In the genomic region with DNA sequence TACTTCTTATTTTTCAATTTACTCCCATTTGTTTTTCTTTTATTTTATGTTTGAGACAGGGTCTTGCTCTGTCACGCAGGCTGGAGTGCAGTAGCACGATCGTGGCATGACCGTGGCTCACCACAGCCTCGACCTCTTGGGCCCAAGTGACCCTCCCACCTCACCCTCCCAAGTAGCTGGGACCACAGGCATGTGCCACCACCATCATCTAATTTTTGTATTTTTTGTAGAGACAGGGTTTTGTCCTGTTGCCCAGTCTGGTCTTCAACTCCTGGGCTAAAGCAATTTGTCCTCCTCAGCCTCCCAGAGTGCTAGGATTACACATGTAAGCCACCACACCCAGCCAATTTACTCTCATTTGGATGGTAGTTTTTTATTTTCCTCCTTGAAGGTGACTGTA, we compare ENCODE assay signal across 16 cellular contexts.
DNase-seq lines count a peak whose midpoint lies in the region; ATAC-seq and TF ChIP-seq lines count a peak whose summit lies in the region.
"Had no signal": no experiment of that assay in that cellular context is flagged by ENCODE, and none has a peak within 500 bp of the region (broad histone marks: within the 10 kb centered on the region; RNA-seq: fewer than 3 reads in every experiment).

No MANE protein-coding gene starts in this region.

- H3K9ac ChIP-seq in Karpas-422 (ENCODE audit: low read length) = no peak overlapping the region
- H3K9ac ChIP-seq in neural progenitor cell = no peak overlapping the region

- H3K27me3 Mint-ChIP-seq in neural progenitor cell (ENCODE audit: insufficient read depth, low read depth) = no peaks in the 10 kb centered on the region
- H3K27me3 Mint-ChIP-seq in activated naive CD4-positive, alpha-beta T cell treated with anti-CD3 and anti-CD28 coated beads for 36 hours (ENCODE audit: low read depth) = no peaks in the 10 kb centered on the region
- H3K27me3 Mint-ChIP-seq: activated naive CD4-positive, alpha-beta T cell treated with anti-CD3 and anti-CD28 coated beads, Interleukin-2, amount 10 ng/mL, durations not matched to agents 7 days and 5 days; CD4-positive, alpha-beta memory T cell; dendritic cell treated with granulocyte-macrophage colony-stimulating factor and Interleukin-4, amounts not matched to agents 40 ng/mL and 50 ng/mL, for 4 days had no signal

- TF ChIP-seq CTCF in DOHH2 (IDR thresholded peaks at IDR 0.05; ENCODE audit: low read depth, low read length, poor library complexity, severe bottlenecking) (no peak), brain microvascular endothelial cell (IDR thresholded peaks at IDR 0.05; ENCODE audit: low read depth, low read length, missing control alignments) (no peak), neural progenitor cell (IDR thresholded peaks at IDR 0.05) (no peak)

- no peaks in the 10 kb centered on the region for H3K27me3 ChIP-seq in DOHH2 (ENCODE audit: control insufficient read depth, low read length)
- no peaks in the 10 kb centered on the region for H3K27me3 ChIP-seq in Karpas-422 (ENCODE audit: low read length)
- no peaks in the 10 kb centered on the region for H3K27me3 ChIP-seq in brain microvascular endothelial cell (replicated peaks)
- no peaks in the 10 kb centered on the region for H3K27me3 ChIP-seq in neural progenitor cell
- H3K27me3 ChIP-seq: left lung, transverse colon had no signal

- peaks cover 48% of the 10 kb centered on the region for H3K4me1 ChIP-seq in DOHH2 (ENCODE audit: control insufficient read depth, low read length)
- H3K4me1 ChIP-seq in Karpas-422 (ENCODE audit: low read length) = no peaks in the 10 kb centered on the region
- H3K4me1 ChIP-seq in neural progenitor cell = no peaks in the 10 kb centered on the region
- H3K4me1 ChIP-seq: left lung had no signal

- no peak for ATAC-seq in HG02678 (IDR thresholded peaks at IDR 0.05; ENCODE audit: unreplicated experiment)
- no peak for ATAC-seq in activated CD4-positive, CD25-positive, alpha-beta regulatory T cell treated with anti-CD3 and anti-CD28 coated beads, Interleukin-2, amount 50 U/mL, for 24 hours
- ATAC-seq in HG02884 (IDR thresholded peaks at IDR 0.05; ENCODE audit: unreplicated experiment) = no peak

- H3K9me3 ChIP-seq in DOHH2 (ENCODE audit: control insufficient read depth, insufficient read depth, low read length) = no peaks in the 10 kb centered on the region
- no peaks in the 10 kb centered on the region for H3K9me3 ChIP-seq in Karpas-422 (ENCODE audit: low read length)
- no peaks in the 10 kb centered on the region for H3K9me3 ChIP-seq in neural progenitor cell (ENCODE audit: low read depth)
- H3K9me3 ChIP-seq: transverse colon had no signal

- H4K20me1 ChIP-seq in DOHH2 (ENCODE audit: control insufficient read depth, insufficient read depth, low read depth, low read length) (no peaks in the 10 kb centered on the region), Karpas-422 (ENCODE audit: insufficient read depth, low read depth, low read length) (no peaks in the 10 kb centered on the region), neural progenitor cell (ENCODE audit: low read depth) (no peaks in the 10 kb centered on the region)

- H3K9me2 ChIP-seq in DOHH2 (replicated peaks; ENCODE audit: control insufficient read depth, low read length) = no peaks in the 10 kb centered on the region
- no peaks in the 10 kb centered on the region for H3K9me2 ChIP-seq in Karpas-422 (replicated peaks; ENCODE audit: insufficient read depth, low read length)

- in situ Hi-C loops in brain microvascular endothelial cell (cut with HindIII; ENCODE audit: low pct_ligation_motif_present, low sequenced_read_pairs) = no loop called here

- H3K4me2 ChIP-seq in DOHH2 (ENCODE audit: low read length) (peak overlapping the region; percentile 64), Karpas-422 (ENCODE audit: low read depth, low read length, poor library complexity, severe bottlenecking) (no peak overlapping the region), neural progenitor cell (no peak overlapping the region)

- H3K4me3 Mint-ChIP-seq in neural progenitor cell = no peak overlapping the region
- H3K4me3 Mint-ChIP-seq in activated naive CD4-positive, alpha-beta T cell treated with anti-CD3 and anti-CD28 coated beads for 36 hours = no peak overlapping the region
- H3K4me3 Mint-ChIP-seq: activated naive CD4-positive, alpha-beta T cell treated with anti-CD3 and anti-CD28 coated beads, Interleukin-2, amount 10 ng/mL, durations not matched to agents 7 days and 5 days; CD4-positive, alpha-beta memory T cell; dendritic cell treated with granulocyte-macrophage colony-stimulating factor and Interleukin-4, amounts not matched to agents 40 ng/mL and 50 ng/mL, for 4 days had no signal

- CTCF ChIA-PET in activated naive CD4-positive, alpha-beta T cell treated with anti-CD3 and anti-CD28 coated beads for 36 hours (lab: Charles Lee) = interaction anchor here (1.1 kb wide), 1 partner anchor 14 kb away, joined by 4 read pairs; no protein-coding TSS in a partner anchor

- no peak overlapping the region for H3K27ac Mint-ChIP-seq in neural progenitor cell
- no peak overlapping the region for H3K27ac Mint-ChIP-seq in activated naive CD4-positive, alpha-beta T cell treated with anti-CD3 and anti-CD28 coated beads for 36 hours
- H3K27ac Mint-ChIP-seq: activated naive CD4-positive, alpha-beta T cell treated with anti-CD3 and anti-CD28 coated beads, Interleukin-2, amount 10 ng/mL, durations not matched to agents 7 days and 5 days; CD4-positive, alpha-beta memory T cell; dendritic cell treated with granulocyte-macrophage colony-stimulating factor and Interleukin-4, amounts not matched to agents 40 ng/mL and 50 ng/mL, for 4 days had no signal

- peaks cover 12% of the 10 kb centered on the region for H3K9me3 Mint-ChIP-seq in neural progenitor cell
- H3K9me3 Mint-ChIP-seq in activated naive CD4-positive, alpha-beta T cell treated with anti-CD3 and anti-CD28 coated beads for 36 hours = no peaks in the 10 kb centered on the region
- H3K9me3 Mint-ChIP-seq: activated naive CD4-positive, alpha-beta T cell treated with anti-CD3 and anti-CD28 coated beads, Interleukin-2, amount 10 ng/mL, durations not matched to agents 7 days and 5 days had no signal

- H3K27ac ChIP-seq in DOHH2 (ENCODE audit: low read depth, low read length) (0 out of 2 replicates have a peak overlapping the region, but pooled peaks have one; percentile 21), Karpas-422 (ENCODE audit: low read length) (no peak overlapping the region), brain microvascular endothelial cell (no peak overlapping the region), neural progenitor cell (no peak overlapping the region)
- H3K27ac ChIP-seq: left lung, transverse colon had no signal

- H3F3A ChIP-seq in DOHH2 (ENCODE audit: control insufficient read depth, insufficient read depth) = no peaks in the 10 kb centered on the region
- no peaks in the 10 kb centered on the region for H3F3A ChIP-seq in neural progenitor cell (ENCODE audit: low read depth)

- peaks cover 2% of the 10 kb centered on the region for H3K36me3 Mint-ChIP-seq in neural progenitor cell
- H3K36me3 Mint-ChIP-seq in activated naive CD4-positive, alpha-beta T cell treated with anti-CD3 and anti-CD28 coated beads for 36 hours (ENCODE audit: low read depth) = no peaks in the 10 kb centered on the region
- H3K36me3 Mint-ChIP-seq: activated naive CD4-positive, alpha-beta T cell treated with anti-CD3 and anti-CD28 coated beads, Interleukin-2, amount 10 ng/mL, durations not matched to agents 7 days and 5 days; CD4-positive, alpha-beta memory T cell had no signal

- peak overlapping the region; percentile 73 for H3K4me3 ChIP-seq in DOHH2 (ENCODE audit: low read length)
- H3K4me3 ChIP-seq in Karpas-422 (ENCODE audit: low read length) = no peak overlapping the region
- H3K4me3 ChIP-seq in brain microvascular endothelial cell (ENCODE audit: low read depth, low read length) = no peak overlapping the region
- no peak overlapping the region for H3K4me3 ChIP-seq in neural progenitor cell
- H3K4me3 ChIP-seq: left lung, transverse colon had no signal

- H3K4me1 Mint-ChIP-seq in neural progenitor cell = no peaks in the 10 kb centered on the region
- H3K4me1 Mint-ChIP-seq in activated naive CD4-positive, alpha-beta T cell treated with anti-CD3 and anti-CD28 coated beads for 36 hours (ENCODE audit: low read depth) = no peaks in the 10 kb centered on the region
- H3K4me1 Mint-ChIP-seq: activated naive CD4-positive, alpha-beta T cell treated with anti-CD3 and anti-CD28 coated beads, Interleukin-2, amount 10 ng/mL, durations not matched to agents 7 days and 5 days; CD4-positive, alpha-beta memory T cell had no signal

- H3K36me3 ChIP-seq in DOHH2 (ENCODE audit: control insufficient read depth, low read length) (no peaks in the 10 kb centered on the region; the same call in 1 of the 2 replicates), Karpas-422 (ENCODE audit: insufficient read depth, low read length) (no peaks in the 10 kb centered on the region), brain microvascular endothelial cell (replicated peaks) (no peaks in the 10 kb centered on the region), neural progenitor cell (no peaks in the 10 kb centered on the region)
- H3K36me3 ChIP-seq: left lung, transverse colon had no signal

- H2AFZ ChIP-seq in Karpas-422 (ENCODE audit: low read length) (peak overlapping the region; percentile 54; the same call in 1 of the 2 replicates), neural progenitor cell (replicated peaks) (peak overlapping the region; percentile 95)

- H3K79me2 ChIP-seq in DOHH2 (ENCODE audit: control insufficient read depth, low read length) = peaks cover 14% of the 10 kb centered on the region
- no peaks in the 10 kb centered on the region for H3K79me2 ChIP-seq in Karpas-422 (ENCODE audit: low read length)
- H3K79me2 ChIP-seq in neural progenitor cell (ENCODE audit: low read depth) = no peaks in the 10 kb centered on the region

- DNase-seq in Karpas-422 = no peak
- peak; percentile 5 for DNase-seq in brain microvascular endothelial cell
- no peak for DNase-seq in neural progenitor cell (ENCODE audit: low spot score)
- DNase-seq in activated naive CD4-positive, alpha-beta T cell treated with anti-CD3 and anti-CD28 coated beads for 36 hours = no peak
- DNase-seq: activated naive CD4-positive, alpha-beta T cell treated with anti-CD3 and anti-CD28 coated beads, Interleukin-2, amount 10 ng/mL, durations not matched to agents 7 days and 5 days; CD4-positive, alpha-beta memory T cell; DMS79 treated with DMSO at 0.1 percent for 48 hours; left lung; NCI-H1092; stimulated activated naive CD4-positive, alpha-beta T cell treated with Interleukin-2 at 50 U/mL for 16 hours; transverse colon had no signal

- intact Hi-C loops in activated naive CD4-positive, alpha-beta T cell treated with anti-CD3 and anti-CD28 coated beads for 36 hours (cut with micrococcal nuclease) = loop anchor here (10.0 kb wide), 1 partner anchor 665 kb away; no protein-coding TSS in a partner anchor
